Comparison of ENCODE assay signal across 28 cellular contexts in the genomic region with DNA sequence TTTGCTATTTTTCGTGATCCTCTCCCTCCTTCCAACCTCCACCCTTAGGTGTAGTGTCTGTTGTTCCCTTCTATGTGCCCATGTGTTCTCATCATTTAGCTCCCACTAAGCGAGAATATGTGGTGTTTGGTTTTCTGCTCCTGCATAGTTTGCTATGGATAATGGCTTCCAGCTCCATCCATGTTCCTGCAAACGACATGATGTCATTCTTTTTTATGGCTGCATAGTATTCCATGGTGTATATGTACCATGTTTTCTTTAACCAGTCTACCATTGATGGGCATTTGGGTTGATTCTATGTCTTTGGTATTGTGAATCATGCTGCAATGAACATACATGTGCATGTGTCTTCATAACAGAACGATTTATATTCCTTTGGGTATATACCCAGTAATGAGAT.
"Had no signal": no experiment of that assay in that cellular context is flagged by ENCODE, and none has a peak within 500 bp of the region (broad histone marks: within the 10 kb centered on the region; RNA-seq: fewer than 3 reads in every experiment).

No MANE protein-coding gene starts in this region.

- H3K4me1 ChIP-seq: ascending aorta had no signal

- H3K27ac ChIP-seq: ascending aorta, brain microvascular endothelial cell, coronary artery, dorsolateral prefrontal cortex, VCaP had no signal

- H3K9me3 Mint-ChIP-seq: activated CD8-positive, alpha-beta T cell treated with anti-CD3 and anti-CD28 coated beads for 36 hours; activated naive CD4-positive, alpha-beta T cell treated with anti-CD3 and anti-CD28 coated beads for 36 hours; activated naive CD4-positive, alpha-beta T cell treated with anti-CD3 and anti-CD28 coated beads, Interleukin-2, amount 50 U/mL, for 72 hours; activated T-helper 17 cell treated with anti-CD3 and anti-CD28 coated beads, Interleukin-2, amount 50 U/mL, for 72 hours; central memory CD8-positive, alpha-beta T cell; dendritic cell treated with granulocyte-macrophage colony-stimulating factor and Interleukin-4, amounts not matched to agents 40 ng/mL and 50 ng/mL, for 4 days; endodermal cell had no signal

- DNase-seq: activated CD4-positive, alpha-beta T cell treated with anti-CD3 and anti-CD28 coated beads for 48 hours; activated CD4-positive, alpha-beta T cell treated with anti-CD3 and anti-CD28 coated beads, Interleukin-2, amount 50 U/mL, for 1 hour; activated CD4-positive, alpha-beta T cell treated with anti-CD3 and anti-CD28 coated beads, Interleukin-2, amount 50 U/mL, for 48 hours; activated CD8-positive, alpha-beta memory T cell treated with anti-CD3 and anti-CD28 coated beads for 24 hours; activated CD8-positive, alpha-beta T cell treated with anti-CD3 and anti-CD28 coated beads for 36 hours; activated effector memory CD4-positive, alpha-beta T cell treated with Interleukin-2 at 50 U/mL for 16 hours; activated gamma-delta T cell treated with Interleukin-2 at 50 U/mL for 16 hours; activated naive CD4-positive, alpha-beta T cell treated with anti-CD3 and anti-CD28 coated beads for 36 hours; activated naive CD8-positive, alpha-beta T cell treated with anti-CD3 and anti-CD28 coated beads, Interleukin-2, amount 10 ng/mL, durations not matched to agents 7 days and 5 days; activated T-cell treated with anti-CD3 and anti-CD28 coated beads, Interleukin-2, amount 50 U/mL, for 4 hours; brain microvascular endothelial cell; dorsolateral prefrontal cortex; effector memory CD4-positive, alpha-beta T cell; endodermal cell; head of caudate nucleus; T-helper 2 cell had no signal

- H3K9me3 ChIP-seq: ascending aorta had no signal

- H3K27me3 Mint-ChIP-seq: activated CD8-positive, alpha-beta T cell treated with anti-CD3 and anti-CD28 coated beads for 36 hours; activated naive CD8-positive, alpha-beta T cell treated with anti-CD3 and anti-CD28 coated beads, Interleukin-2, amount 10 ng/mL, durations not matched to agents 7 days and 5 days; activated T-helper 17 cell treated with anti-CD3 and anti-CD28 coated beads, Interleukin-2, amount 50 U/mL, for 72 hours; central memory CD8-positive, alpha-beta T cell; dendritic cell treated with granulocyte-macrophage colony-stimulating factor and Interleukin-4, amounts not matched to agents 40 ng/mL and 50 ng/mL, for 4 days had no signal

- H3K27ac Mint-ChIP-seq: activated CD8-positive, alpha-beta T cell treated with anti-CD3 and anti-CD28 coated beads for 36 hours; activated naive CD4-positive, alpha-beta T cell treated with anti-CD3 and anti-CD28 coated beads for 36 hours; activated naive CD4-positive, alpha-beta T cell treated with anti-CD3 and anti-CD28 coated beads, Interleukin-2, amount 50 U/mL, for 72 hours; activated naive CD8-positive, alpha-beta T cell treated with anti-CD3 and anti-CD28 coated beads, Interleukin-2, amount 10 ng/mL, durations not matched to agents 7 days and 5 days; activated T-helper 17 cell treated with anti-CD3 and anti-CD28 coated beads, Interleukin-2, amount 50 U/mL, for 72 hours; dendritic cell treated with granulocyte-macrophage colony-stimulating factor and Interleukin-4, amounts not matched to agents 40 ng/mL and 50 ng/mL, for 4 days; endodermal cell; WTC11 had no signal

- H3K4me1 Mint-ChIP-seq: activated naive CD8-positive, alpha-beta T cell treated with anti-CD3 and anti-CD28 coated beads, Interleukin-2, amount 10 ng/mL, durations not matched to agents 7 days and 5 days; activated T-helper 17 cell treated with anti-CD3 and anti-CD28 coated beads, Interleukin-2, amount 50 U/mL, for 72 hours; central memory CD8-positive, alpha-beta T cell; endodermal cell; WTC11 had no signal

- H3K27me3 ChIP-seq: ascending aorta, brain microvascular endothelial cell, dorsolateral prefrontal cortex had no signal

- H3K4me3 ChIP-seq: ascending aorta, coronary artery, dorsolateral prefrontal cortex had no signal

- H3K36me3 ChIP-seq: ascending aorta, brain microvascular endothelial cell had no signal

- H3K4me3 Mint-ChIP-seq: activated CD8-positive, alpha-beta T cell treated with anti-CD3 and anti-CD28 coated beads for 36 hours; activated naive CD4-positive, alpha-beta T cell treated with anti-CD3 and anti-CD28 coated beads for 36 hours; activated naive CD8-positive, alpha-beta T cell treated with anti-CD3 and anti-CD28 coated beads, Interleukin-2, amount 10 ng/mL, durations not matched to agents 7 days and 5 days; activated T-cell treated with anti-CD3 and anti-CD28 coated beads, Interleukin-2, amount 50 U/mL, for 4 hours; activated T-helper 17 cell treated with anti-CD3 and anti-CD28 coated beads, Interleukin-2, amount 50 U/mL, for 72 hours; central memory CD8-positive, alpha-beta T cell; dendritic cell treated with granulocyte-macrophage colony-stimulating factor and Interleukin-4, amounts not matched to agents 40 ng/mL and 50 ng/mL, for 4 days; endodermal cell; WTC11 had no signal

- FAIRE-seq: bronchial epithelial cell, frontal cortex had no signal

- ATAC-seq: activated CD4-positive, CD25-positive, alpha-beta regulatory T cell treated with anti-CD3 and anti-CD28 coated beads, Interleukin-2, amount 50 U/mL, for 24 hours; activated CD8-positive, alpha-beta T cell treated with anti-CD3 and anti-CD28 coated beads for 36 hours; activated naive CD4-positive, alpha-beta T cell treated with anti-CD3 and anti-CD28 coated beads, Interleukin-2, amount 50 U/mL, for 72 hours; activated T-cell treated with anti-CD3 and anti-CD28 coated beads, Interleukin-2, amount 50 U/mL, for 4 hours; activated T-helper 17 cell treated with anti-CD3 and anti-CD28 coated beads, Interleukin-2, amount 50 U/mL, for 72 hours; esophagus mucosa; WTC11 had no signal
